ENCODE assay signal across 10 cellular contexts in genomic region chr3:118863731-118864322, GRCh38.
A peak's percentile ranks its signal among the peaks of the same experiment; 100 is the strongest.
DNase-seq lines count a peak whose midpoint lies in the region; ATAC-seq and TF ChIP-seq lines count a peak whose summit lies in the region.
"Had no signal": no experiment of that assay in that cellular context is flagged by ENCODE, and none has a peak within 500 bp of the region (broad histone marks: within the 10 kb centered on the region; RNA-seq: fewer than 3 reads in every experiment).

No MANE protein-coding gene starts in this region.

- no peak for TF ChIP-seq POLR2A in spleen (IDR thresholded peaks at IDR 0.05)

- H2BK5ac ChIP-seq in neuronal stem cell (ENCODE audit: low read length): no peak overlapping the region

- 0 out of 2 replicates have a peak overlapping the region, but pooled peaks have one; percentile 21 for H2AFZ ChIP-seq in OCI-LY3 (ENCODE audit: low read depth, low read length)
- H2AFZ ChIP-seq in neuronal stem cell (ENCODE audit: low read length): no peak overlapping the region
- H2AFZ ChIP-seq: parathyroid adenoma had no signal

- H3K9me3 ChIP-seq in OCI-LY3 (ENCODE audit: insufficient read depth, low read length) (no peaks in the 10 kb centered on the region), neuronal stem cell (replicated peaks in 1 of 2; ENCODE audit: control insufficient read depth in 2 of 2, insufficient read depth in 1 of 2, low read depth in 1 of 2, low read length in 2 of 2) (no peaks in the 10 kb centered on the region), spleen (no peaks in the 10 kb centered on the region), right atrium auricular region (no peaks in the 10 kb centered on the region)
- H3K9me3 ChIP-seq: thoracic aorta had no signal

- H3K23ac ChIP-seq in neuronal stem cell (ENCODE audit: low read depth, low read length, poor library complexity): no peak overlapping the region

- H3K4me3 ChIP-seq in OCI-LY3 (ENCODE audit: low read length) (no peak overlapping the region), neuronal stem cell (ENCODE audit: low read length in 2 of 2) (no peak overlapping the region), spleen (no peak overlapping the region), right atrium auricular region (no peak overlapping the region)
- H3K4me3 ChIP-seq: thoracic aorta had no signal

- intact Hi-C loops in spleen (cut with DNase I; ENCODE audit: low total_unique reads): no loop called here

- no peak overlapping the region for H3K4me2 ChIP-seq in OCI-LY3 (ENCODE audit: low read length)
- no peak overlapping the region for H3K4me2 ChIP-seq in neuronal stem cell (ENCODE audit: insufficient read depth, low read length, poor library complexity, severe bottlenecking)

- no peak overlapping the region for H2BK120ac ChIP-seq in neuronal stem cell (ENCODE audit: low read depth, low read length)

- no peak overlapping the region for H4K91ac ChIP-seq in neuronal stem cell (ENCODE audit: low read depth, low read length, poor library complexity)

- H3K9ac ChIP-seq in OCI-LY3 (ENCODE audit: low read length) (no peak overlapping the region), neuronal stem cell (ENCODE audit: low read depth, low read length, poor library complexity) (no peak overlapping the region)
- H3K9ac ChIP-seq: parathyroid adenoma had no signal

- no peaks in the 10 kb centered on the region for H3K36me3 ChIP-seq in OCI-LY3 (replicated peaks; ENCODE audit: low read depth, low read length)
- no peaks in the 10 kb centered on the region for H3K36me3 ChIP-seq in neuronal stem cell (replicated peaks in 1 of 2; ENCODE audit: control insufficient read depth in 2 of 2, insufficient read depth in 2 of 2, low read length in 2 of 2)
- no peaks in the 10 kb centered on the region for H3K36me3 ChIP-seq in spleen
- H3K36me3 ChIP-seq in right atrium auricular region: no peaks in the 10 kb centered on the region
- H3K36me3 ChIP-seq: thoracic aorta had no signal

- H3K14ac ChIP-seq in neuronal stem cell (ENCODE audit: low read length): no peak overlapping the region

- H2BK12ac ChIP-seq in neuronal stem cell (ENCODE audit: low read length): no peak overlapping the region

- H3K27ac ChIP-seq in OCI-LY3 (ENCODE audit: low read length) (no peak overlapping the region), neuronal stem cell (replicated peaks; ENCODE audit: low read length) (no peak overlapping the region), spleen (no peak overlapping the region), right atrium auricular region (no peak overlapping the region)
- H3K27ac ChIP-seq: parathyroid adenoma, thoracic aorta had no signal

- H4K20me1 ChIP-seq in OCI-LY3 (ENCODE audit: insufficient read depth, low read length): no peaks in the 10 kb centered on the region

- no peak overlapping the region for H3K4ac ChIP-seq in neuronal stem cell (ENCODE audit: low read length)

- ATAC-seq in HG02678 (IDR thresholded peaks at IDR 0.05; ENCODE audit: unreplicated experiment): peak; percentile 67

- H4K8ac ChIP-seq in neuronal stem cell (ENCODE audit: low read depth, low read length): no peak overlapping the region

- TF ChIP-seq CTCF in OCI-LY3 (IDR thresholded peaks at IDR 0.05; ENCODE audit: low read depth, low read length) (peak; percentile 30), spleen (IDR thresholded peaks at IDR 0.05 in 8 of 11, conservative IDR thresholded peaks at IDR 0.05 in 3 of 11) (no peak), right atrium auricular region (IDR thresholded peaks at IDR 0.05) (no peak)

- H3K79me2 ChIP-seq in OCI-LY3 (ENCODE audit: low read length): no peaks in the 10 kb centered on the region
- H3K79me2 ChIP-seq: parathyroid adenoma had no signal

- peak overlapping the region; percentile 33 for H3K18ac ChIP-seq in neuronal stem cell (ENCODE audit: low read length)

- H3K4me1 ChIP-seq in OCI-LY3 (ENCODE audit: low read length) (no peaks in the 10 kb centered on the region), neuronal stem cell (ENCODE audit: control insufficient read depth in 2 of 2, insufficient read depth in 1 of 2, low read depth in 1 of 2, low read length in 2 of 2) (no peaks in the 10 kb centered on the region), spleen (no peaks in the 10 kb centered on the region), right atrium auricular region (no peaks in the 10 kb centered on the region)
- H3K4me1 ChIP-seq: parathyroid adenoma had no signal

- H3K27me3 ChIP-seq in OCI-LY3 (ENCODE audit: low read depth, low read length): no peaks in the 10 kb centered on the region
- no peaks in the 10 kb centered on the region for H3K27me3 ChIP-seq in neuronal stem cell (ENCODE audit: control insufficient read depth in 3 of 3, insufficient read depth in 3 of 3, low read depth in 1 of 3, low read length in 3 of 3)
- no peaks in the 10 kb centered on the region for H3K27me3 ChIP-seq in spleen (replicated peaks in 1 of 7)
- H3K27me3 ChIP-seq in right atrium auricular region: no peaks in the 10 kb centered on the region

- no peak overlapping the region for H2AK5ac ChIP-seq in neuronal stem cell (ENCODE audit: low read depth, low read length)

- WGBS in neuronal stem cell (ENCODE audit: extremely low coverage in 2 of 2, insufficient read length in 2 of 2, insufficient replicate concordance in 1 of 2), 2 donors: no CpG with 5 or more reads among the region's 1 CpG
- 27 to 50% (median 41%) methylated on average over 1 of the region's 1 CpG for WGBS in spleen, 5 donors

- no peaks in the 10 kb centered on the region for H3K79me1 ChIP-seq in neuronal stem cell (ENCODE audit: low read depth, low read length)

- no peak overlapping the region for H2BK15ac ChIP-seq in neuronal stem cell (ENCODE audit: low read length)

- DNase-seq in NCI-H82 (lab: John Stamatoyannopoulos, UW): peak; percentile 67
- no peak for DNase-seq in NCI-H82 treated with DMSO at 0.1 percent for 48 hours (lab: John Stamatoyannopoulos, UW; ENCODE audit: unreplicated experiment)
- DNase-seq in neuronal stem cell (ENCODE audit: low spot score): no peak
- no peak for DNase-seq in spleen
- no peak for DNase-seq in right atrium auricular region (ENCODE audit: low spot score)
- DNase-seq in NCI-H2107 treated with DMSO at 0.1 percent for 48 hours (lab: John Stamatoyannopoulos, UW; ENCODE audit: unreplicated experiment): no peak
